In the genomic region with DNA sequence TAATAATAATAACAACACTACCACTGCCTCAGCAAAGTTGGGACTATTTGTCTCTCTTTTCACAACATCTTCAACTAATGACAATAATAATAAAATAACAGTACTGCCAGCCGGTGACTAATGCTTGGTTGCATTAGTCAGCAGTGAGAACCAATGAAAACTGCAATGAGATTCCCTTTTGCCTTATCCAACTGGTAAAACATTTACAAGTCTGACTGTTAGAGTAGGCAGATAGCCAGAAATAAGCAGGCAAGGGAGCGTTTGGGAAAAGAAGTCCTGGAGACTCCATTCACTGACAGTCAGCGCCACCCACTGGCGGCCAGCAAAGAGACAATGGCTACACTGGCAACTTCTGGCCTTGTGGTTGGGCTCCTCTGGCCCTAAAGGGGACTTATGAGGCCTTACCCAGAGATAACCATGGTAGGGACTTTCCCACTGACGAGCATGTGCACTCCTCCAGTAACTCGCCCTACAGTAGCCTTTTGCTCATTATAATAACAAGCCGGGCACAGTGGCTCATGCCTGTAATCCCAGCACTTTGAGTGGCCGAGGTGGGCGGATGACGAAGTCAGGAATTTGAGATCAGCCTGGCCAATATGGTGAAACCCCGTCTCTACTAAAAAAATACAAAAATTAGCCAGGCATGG, we compare ENCODE assay signal across 8 cellular contexts. TPM values are rescaled to one million over a fixed set of nuclear protein-coding genes. Genes with fewer than 3 reads are reported as not detected.
DNase-seq lines count a peak whose midpoint lies in the region; ATAC-seq and TF ChIP-seq lines count a peak whose summit lies in the region.

No MANE protein-coding gene starts in this region.

- CTCF ChIA-PET in activated naive CD4-positive, alpha-beta T cell treated with anti-CD3 and anti-CD28 coated beads for 36 hours (lab: Charles Lee): interaction anchor here (4.9 kb wide), 1 partner anchor 33 kb away, joined by 38 read pairs; no protein-coding TSS in a partner anchor
- CTCF ChIA-PET in PC-9 (lab: Charles Lee): interaction anchor here (0.6 kb wide), 2 partner anchors 32 to 72 kb away, joined by 3 to 4 read pairs; no protein-coding TSS in a partner anchor

- 0 out of 2 replicates have a peak, but pooled peaks cover 6% of the 10 kb centered on the region for H3K36me3 ChIP-seq in PC-9 (ENCODE audit: low read depth)
- peaks cover 0 to 18% of the 10 kb centered on the region in 2 donors for H3K36me3 ChIP-seq in left lung
- H3K36me3 ChIP-seq in thyroid gland: no peaks in the 10 kb centered on the region

- no peaks in the 10 kb centered on the region for H3K9me3 Mint-ChIP-seq in activated naive CD4-positive, alpha-beta T cell treated with anti-CD3 and anti-CD28 coated beads for 36 hours

- H3K27ac ChIP-seq in PC-9 (peak overlapping the region; percentile 57), left lung (peak overlapping the region in 1 of 2 donors; percentile 97), thyroid gland (no peak overlapping the region)

- H3F3A ChIP-seq in PC-9 (ENCODE audit: insufficient read depth, low read depth): peaks cover 36% of the 10 kb centered on the region; the same call in 1 of the 2 replicates

- no peak for TF ChIP-seq POLR2A in thyroid gland (IDR thresholded peaks at IDR 0.05)

- intact Hi-C loops in activated naive CD4-positive, alpha-beta T cell treated with anti-CD3 and anti-CD28 coated beads for 36 hours (cut with micrococcal nuclease): loop anchor here (5.0 kb wide), 1 partner anchor 197 kb away; no protein-coding TSS in a partner anchor
- intact Hi-C loops in PC-9 (cut with micrococcal nuclease; ENCODE audit: unreplicated experiment) (loop anchor here (1.0 to 10.0 kb wide), 2 partner anchors 33 to 815 kb away; partner anchors contain the start of gene SRXN1), left lung (cut with DNase I) (no loop called here), thyroid gland (cut with DNase I) (loop anchor here (10.0 kb wide), 1 partner anchor 345 kb away; no protein-coding TSS in a partner anchor)

- H3K27me3 ChIP-seq in PC-9 (ENCODE audit: insufficient read depth, low read depth) (no peaks in the 10 kb centered on the region), left lung (no peaks in the 10 kb centered on the region), thyroid gland (no peaks in the 10 kb centered on the region)

- H3K4me1 Mint-ChIP-seq in activated naive CD4-positive, alpha-beta T cell treated with anti-CD3 and anti-CD28 coated beads for 36 hours (ENCODE audit: low read depth): peaks cover 22% of the 10 kb centered on the region

- H3K4me2 ChIP-seq in PC-9: peak overlapping the region; percentile 29; the same call in 1 of the 2 replicates

- no peak overlapping the region for H3K4me3 ChIP-seq in PC-9
- H3K4me3 ChIP-seq in choroid plexus epithelial cell (ENCODE audit: low read depth, low read length): peak overlapping the region; percentile 3
- no peak overlapping the region for H3K4me3 ChIP-seq in left lung
- no peak overlapping the region for H3K4me3 ChIP-seq in thyroid gland (replicated peaks in 1 of 3)

- TF ChIP-seq CTCF in PC-9 (conservative IDR thresholded peaks at IDR 0.05) (peak; percentile 75), choroid plexus epithelial cell (conservative IDR thresholded peaks at IDR 0.05; ENCODE audit: low read depth, low read length) (peak; percentile 94), left lung (IDR thresholded peaks at IDR 0.05) (peak; percentile 50 to 59), thyroid gland (IDR thresholded peaks at IDR 0.05) (peak in 5 of 6 experiments; percentile 37 to 69 (median 68))

- WGBS in thyroid gland, 2 donors: 28 to 31% methylated on average over 11 of the region's 11 CpGs

- POLR2A ChIA-PET in PC-9 (lab: Charles Lee; ENCODE audit: unreplicated experiment): interaction anchor here (0.8 kb wide), 1 partner anchor 145 kb away, joined by 26 read pairs; no protein-coding TSS in a partner anchor

- H3K4me3 Mint-ChIP-seq in activated naive CD4-positive, alpha-beta T cell treated with anti-CD3 and anti-CD28 coated beads for 36 hours: no peak overlapping the region

- no peaks in the 10 kb centered on the region for H3K9me3 ChIP-seq in PC-9 (ENCODE audit: insufficient read depth, low read depth)
- no peaks in the 10 kb centered on the region for H3K9me3 ChIP-seq in left lung
- no peaks in the 10 kb centered on the region for H3K9me3 ChIP-seq in thyroid gland

- no peak overlapping the region for H3K27ac Mint-ChIP-seq in activated naive CD4-positive, alpha-beta T cell treated with anti-CD3 and anti-CD28 coated beads for 36 hours

- H3K27me3 Mint-ChIP-seq in activated naive CD4-positive, alpha-beta T cell treated with anti-CD3 and anti-CD28 coated beads for 36 hours (ENCODE audit: low read depth): peaks cover 6% of the 10 kb centered on the region

- H4K20me1 ChIP-seq in PC-9 (ENCODE audit: insufficient read depth): peaks cover 6% of the 10 kb centered on the region; the same call in 1 of the 2 replicates

- ATAC-seq in left lung (peak; percentile 66), HG03565 (IDR thresholded peaks at IDR 0.05; ENCODE audit: unreplicated experiment) (no peak)

- DNase-seq in activated naive CD4-positive, alpha-beta T cell treated with anti-CD3 and anti-CD28 coated beads for 36 hours: peak; percentile 43
- DNase-seq in activated naive CD4-positive, alpha-beta T cell (lab: John Stamatoyannopoulos, UW): no peak
- DNase-seq in KBM-7: peak; percentile 79
- peak; percentile 91 to 93 for DNase-seq in PC-9
- peak; percentile 99 for DNase-seq in choroid plexus epithelial cell (ENCODE audit: low read depth)
- peak; percentile 84 to 89 for DNase-seq in left lung
- peak; percentile 71 to 79 for DNase-seq in thyroid gland

- H3K9me2 ChIP-seq in PC-9 (ENCODE audit: insufficient read depth): no peaks in the 10 kb centered on the region

- H3K4me1 ChIP-seq in PC-9 (replicated peaks; ENCODE audit: insufficient read depth) (peaks cover 40% of the 10 kb centered on the region), left lung (peaks cover 24 to 74% of the 10 kb centered on the region in 2 donors), thyroid gland (peaks cover 14 to 33% of the 10 kb centered on the region in 2 donors)

- peaks cover 23% of the 10 kb centered on the region for H3K79me2 ChIP-seq in PC-9 (ENCODE audit: low read depth)

- no TSS peak for BruUV-seq in PC-9 (replicated peaks; lab: Mats Ljungman, UMichigan)

- in situ Hi-C loops in KBM-7 (cut with MboI; ENCODE audit: low pct_unique_long_range_greater_than_20kb, low sequenced_read_pairs): no loop called here

- no peaks in the 10 kb centered on the region for H3K36me3 Mint-ChIP-seq in activated naive CD4-positive, alpha-beta T cell treated with anti-CD3 and anti-CD28 coated beads for 36 hours (ENCODE audit: low read depth)

- no peak overlapping the region for H2AFZ ChIP-seq in PC-9

RNA-seq across cellular contexts. Expression of gene NSFL1C, which starts 3.4 kb away (rescaled TPM):
- total RNA-seq in activated naive CD4-positive, alpha-beta T cell treated with anti-CD3 and anti-CD28 coated beads for 36 hours: 10 to 100 TPM; 80.4 to 84.1 TPM
- total RNA-seq in PC-9 (2021): 151 and 160 TPM in 2 replicates
- total RNA-seq in left lung: 10 to 100 TPM; 60.5 to 96.9 TPM
- 10 to 100 TPM; 42.2 to 51.3 (median 48.8) TPM for total RNA-seq in thyroid gland

RNA-seq across cellular contexts. Expression of gene SIRPB2, which starts 21.2 kb away (rescaled TPM):
- total RNA-seq in activated naive CD4-positive, alpha-beta T cell treated with anti-CD3 and anti-CD28 coated beads for 36 hours: not detected
- 4.5 and 7.1 TPM in 2 replicates for total RNA-seq in PC-9 (2021)
- 10 to 100 TPM in 1 of 2 donors, 1 to 10 TPM in 1; 9.2 to 29.9 TPM for total RNA-seq in left lung
- 1 to 10 TPM; 1.3 to 4.5 (median 2.3) TPM for total RNA-seq in thyroid gland

Comparison
In these comparisons a context has a peak if more than half of its experiments do, and no peak if none do; other contexts are left out.
1. DNase-seq: peak in activated naive CD4-positive, alpha-beta T cell treated with anti-CD3 and anti-CD28 coated beads for 36 hours (single experiment), KBM-7 (single experiment), PC-9 (2 of 2), choroid plexus epithelial cell (single experiment), left lung (2 of 2) and thyroid gland (2 of 2); none in activated naive CD4-positive, alpha-beta T cell (0 of 4).
2. intact Hi-C loops: an anchor here in activated naive CD4-positive, alpha-beta T cell treated with anti-CD3 and anti-CD28 coated beads for 36 hours (5.0 kb wide), PC-9 (1.0 to 10.0 kb wide) and thyroid gland (10.0 kb wide); none called in left lung.
3. Peak in every context shown above with its lines, with median percentiles within 50 percentile points of each other: CTCF ChIP-seq.